ENCODE assay signal across 8 cellular contexts in the genomic region with DNA sequence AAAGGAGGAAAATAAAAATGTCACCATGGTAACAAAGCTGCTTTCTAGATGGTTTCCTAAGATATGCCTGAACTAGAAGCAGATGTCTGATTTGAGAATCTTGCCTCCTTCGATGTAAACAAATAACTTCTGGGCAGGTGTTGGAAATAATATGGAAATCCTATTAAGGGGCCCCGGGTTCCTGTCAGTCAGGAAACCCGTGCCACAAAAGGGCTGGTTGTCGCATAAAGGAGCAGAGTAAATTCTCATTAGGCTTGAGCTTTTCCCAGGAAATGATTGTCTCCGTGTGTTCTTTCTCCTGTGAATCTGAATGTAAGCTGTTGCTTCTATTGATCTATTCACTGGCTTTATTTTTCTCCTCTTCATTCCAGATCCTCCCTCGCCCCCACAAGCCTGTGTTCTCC.
A peak's percentile ranks its signal among the peaks of the same experiment; 100 is the strongest.
DNase-seq lines count a peak whose midpoint lies in the region; FAIRE-seq and TF ChIP-seq lines count a peak whose summit lies in the region.

No MANE protein-coding gene starts in this region.

- H2AK5ac ChIP-seq in mesenchymal stem cell (ENCODE audit: low read length, severe bottlenecking), result no peak overlapping the region

- H3K79me1 ChIP-seq in mesenchymal stem cell (replicated peaks; ENCODE audit: low read length, poor library complexity, severe bottlenecking), result peaks cover 17% of the 10 kb centered on the region

- H3K4me2 ChIP-seq in mesenchymal stem cell (ENCODE audit: low read length, poor library complexity, severe bottlenecking), result no peak overlapping the region

- H2BK5ac ChIP-seq in mesenchymal stem cell (ENCODE audit: low read depth, low read length, poor library complexity, severe bottlenecking), result no peak overlapping the region

- H3K4me3 ChIP-seq in AG10803 (ENCODE audit: low read length) (no peak overlapping the region), astrocyte of the spinal cord (ENCODE audit: low read depth, low read length) (no peak overlapping the region), mesenchymal stem cell (ENCODE audit: insufficient read depth in 1 of 2, low read depth in 1 of 2, low read length in 2 of 2) (peak overlapping the region in 1 of 2 experiments; percentile 29), sigmoid colon (no peak overlapping the region)

- H3K27ac ChIP-seq in mesenchymal stem cell (ENCODE audit: low read length, poor library complexity, severe bottlenecking), result no peak overlapping the region
- no peak overlapping the region for H3K27ac ChIP-seq in sigmoid colon

- no peak overlapping the region for H2BK12ac ChIP-seq in mesenchymal stem cell (ENCODE audit: low read length in 2 of 2)

- no peak overlapping the region for H3K14ac ChIP-seq in mesenchymal stem cell (ENCODE audit: low read length in 2 of 2)

- H2BK120ac ChIP-seq in mesenchymal stem cell (ENCODE audit: low read depth, low read length), result no peak overlapping the region

- peak; percentile 75 for DNase-seq in AG10803 (ENCODE audit: low read depth)
- DNase-seq in H54 (ENCODE audit: insufficient read length, low spot score), result no peak
- DNase-seq in astrocyte of the spinal cord (ENCODE audit: low read depth, low spot score), result peak; percentile 50
- DNase-seq in mesenchymal stem cell, result peak; percentile 39
- DNase-seq in sigmoid colon, result no peak
- no peak for DNase-seq in DMS79 treated with DMSO at 0.1 percent for 48 hours (lab: John Stamatoyannopoulos, UW)
- DNase-seq in GM10248 (ENCODE audit: extremely low spot score), result no peak
- DNase-seq in stimulated activated naive CD4-positive, alpha-beta T cell treated with Interleukin-2 at 50 U/mL for 16 hours (lab: John Stamatoyannopoulos, UW), result no peak

- in situ Hi-C loops in astrocyte of the spinal cord (cut with HindIII; ENCODE audit: low sequenced_read_pairs), result no loop called here

- no peak overlapping the region for H3K23ac ChIP-seq in mesenchymal stem cell (ENCODE audit: low read length in 2 of 2)

- CTCF ChIA-PET in GM10248 (lab: Yijun Ruan, JAX), result interaction anchor here (2.2 to 3.8 kb wide), 2 partner anchors 15 to 23 kb away, joined by 5 to 15 read pairs; no protein-coding TSS in a partner anchor

- POLR2A ChIA-PET in GM10248 (lab: Yijun Ruan, JAX), result no interaction called here

- H3K9me3 ChIP-seq in mesenchymal stem cell (ENCODE audit: control insufficient read depth, low read length) (no peaks in the 10 kb centered on the region), sigmoid colon (no peaks in the 10 kb centered on the region)

- WGBS in mesenchymal stem cell, result 12% methylated on average over 4 of the region's 6 CpGs
- WGBS in sigmoid colon, 2 donors, result 42 to 76% methylated on average over 6 of the region's 6 CpGs

- H3K27me3 ChIP-seq in mesenchymal stem cell (ENCODE audit: control insufficient read depth in 1 of 2, insufficient read depth in 1 of 2, low read length in 2 of 2) (no peaks in the 10 kb centered on the region), sigmoid colon (no peaks in the 10 kb centered on the region)

- no peak overlapping the region for H3K4ac ChIP-seq in mesenchymal stem cell (ENCODE audit: low read depth in 1 of 2, low read length in 2 of 2)

- peak; percentile 38 for FAIRE-seq in H54 (lab: Jason Lieb, UNC)

- TF ChIP-seq POLR2A in H54 (IDR thresholded peaks at IDR 0.05; ENCODE audit: low read depth, low read length) (no peak), sigmoid colon (IDR thresholded peaks at IDR 0.05) (no peak)

- no peak for TF ChIP-seq CTCF in AG10803 (conservative IDR thresholded peaks at IDR 0.05; ENCODE audit: low read length)
- no peak for TF ChIP-seq CTCF in astrocyte of the spinal cord (IDR thresholded peaks at IDR 0.05; ENCODE audit: low read depth, low read length)
- TF ChIP-seq CTCF in sigmoid colon (IDR thresholded peaks at IDR 0.05), result no peak
- TF ChIP-seq CTCF in GM10248 (IDR thresholded peaks at IDR 0.05; ENCODE audit: control extremely low read depth, extremely low read depth, low read depth, missing control alignments), result no peak

- no peak overlapping the region for H4K8ac ChIP-seq in mesenchymal stem cell (ENCODE audit: low read length)

- H3K4me1 ChIP-seq in mesenchymal stem cell (ENCODE audit: control insufficient read depth, insufficient read depth, low read depth, low read length) (peaks cover 1% of the 10 kb centered on the region), sigmoid colon (peaks cover 0 to 15% (median 7%) of the 10 kb centered on the region in 4 donors)

- H2BK15ac ChIP-seq in mesenchymal stem cell (ENCODE audit: low read depth, poor library complexity, severe bottlenecking), result no peak overlapping the region

- H3K36me3 ChIP-seq in mesenchymal stem cell (ENCODE audit: control insufficient read depth in 1 of 2, insufficient read depth in 2 of 2, low read depth in 1 of 2, low read length in 2 of 2) (peaks cover 0 to 4% of the 10 kb centered on the region in 2 experiments), sigmoid colon (no peaks in the 10 kb centered on the region)

- H2AFZ ChIP-seq in mesenchymal stem cell (ENCODE audit: low read depth, low read length), result no peak overlapping the region

- intact Hi-C loops in sigmoid colon (cut with DNase I), result no loop called here

- TF ChIP-seq EP300 in sigmoid colon (IDR thresholded peaks at IDR 0.05), result no peak

- H4K91ac ChIP-seq in mesenchymal stem cell (ENCODE audit: low read length), result no peak overlapping the region

- H3K9ac ChIP-seq in mesenchymal stem cell (ENCODE audit: low read length), result peak overlapping the region; percentile 77

- H3K18ac ChIP-seq in mesenchymal stem cell (ENCODE audit: low read depth in 1 of 2, low read length in 2 of 2), result no peak overlapping the region

Comparison
In these comparisons a context has a peak if more than half of its experiments do, and no peak if none do; other contexts are left out.
1. DNase-seq: peak in AG10803 (single experiment), astrocyte of the spinal cord (single experiment) and mesenchymal stem cell (single experiment); none in H54 (single experiment), sigmoid colon (single experiment), DMS79 treated with DMSO at 0.1 percent for 48 hours (single experiment), GM10248 (single experiment) and stimulated activated naive CD4-positive, alpha-beta T cell treated with Interleukin-2 at 50 U/mL for 16 hours (single experiment).